Comparison of ENCODE assay signal across 8 cellular contexts in the genomic region with DNA sequence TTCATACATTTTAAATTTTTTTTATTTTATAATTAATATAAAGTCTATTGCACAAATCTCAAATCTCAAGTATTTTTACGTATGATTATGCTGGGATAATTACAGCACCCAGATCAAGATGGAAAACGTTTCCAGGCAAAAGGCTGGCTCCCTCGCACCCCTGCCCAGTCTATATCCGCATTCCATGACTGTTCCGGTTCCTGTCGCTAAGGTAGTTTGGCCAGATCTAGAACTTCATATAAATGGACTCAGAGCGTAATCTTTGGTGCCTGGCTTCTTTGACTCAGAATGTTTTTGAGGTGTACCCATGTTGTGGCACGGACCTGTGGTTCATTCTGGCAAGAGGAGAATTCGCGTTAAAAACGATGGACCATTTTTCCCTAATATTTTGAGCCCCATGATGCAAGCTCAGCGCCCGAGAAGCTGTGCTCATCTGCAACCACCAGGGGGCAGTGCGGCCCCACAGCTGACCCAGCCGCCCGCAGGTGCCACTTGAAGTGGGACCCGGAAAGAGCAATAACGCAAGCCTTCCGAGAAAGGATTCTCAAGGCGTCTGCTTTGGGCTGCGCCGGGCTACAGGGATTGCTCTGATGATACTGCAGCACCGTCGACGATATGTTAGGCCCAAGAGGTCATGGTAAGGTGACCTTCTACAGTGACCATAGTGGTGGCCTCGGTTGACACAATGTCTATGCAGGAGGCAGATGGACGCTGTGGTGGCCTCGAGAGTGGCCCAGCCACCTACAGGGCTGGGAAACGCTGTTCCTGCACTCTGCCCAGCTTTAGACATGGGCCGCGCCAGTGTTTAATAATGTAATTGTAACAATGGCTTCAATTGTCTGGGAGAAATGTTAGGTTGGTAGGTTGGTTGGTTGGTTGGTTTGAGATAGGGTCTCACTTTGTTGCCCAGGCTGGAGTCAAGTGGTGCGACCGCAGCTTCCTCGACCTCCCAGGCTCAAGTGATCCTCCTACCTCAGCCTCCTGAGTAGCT.
DNase-seq lines count a peak whose midpoint lies in the region; ATAC-seq and TF ChIP-seq lines count a peak whose summit lies in the region.

No MANE protein-coding gene starts in this region.

- H3K27ac Mint-ChIP-seq in WTC11 = no peak overlapping the region

- TF ChIP-seq POLR2A in breast epithelium (IDR thresholded peaks at IDR 0.05) = no peak

- H3K9me3 Mint-ChIP-seq in WTC11 = no peaks in the 10 kb centered on the region

- H3K4me3 Mint-ChIP-seq in WTC11 = no peak overlapping the region

- no peaks in the 10 kb centered on the region for H3K36me3 ChIP-seq in breast epithelium
- no peaks in the 10 kb centered on the region for H3K36me3 ChIP-seq in kidney epithelial cell (ENCODE audit: control insufficient read depth, insufficient read depth, low read length)

- DNase-seq in AG08395 (ENCODE audit: low spot score) (peak; percentile 75), NCI-H2029 treated with DMSO at 0.1 percent for 48 hours (lab: John Stamatoyannopoulos, UW) (peak; percentile 27), WTC11 (ENCODE audit: low spot score) (peak; percentile 91), breast epithelium (ENCODE audit: low spot score in 2 of 2) (peak in 1 of 2 donors; percentile 72), kidney epithelial cell (ENCODE audit: low read depth) (no peak)
- peak; percentile 42 to 69 (median 58) for DNase-seq in stimulated activated CD4-positive, alpha-beta T cell treated with anti-CD3 and anti-CD28 coated beads, Interleukin-1b, Interleukin-23, amount 100 ng/mL, for 24 hours (ENCODE audit: low read depth in 4 of 4, low spot score in 1 of 4)

- no peaks in the 10 kb centered on the region for H3K36me3 Mint-ChIP-seq in WTC11

- ATAC-seq in GM18909 (IDR thresholded peaks at IDR 0.05; ENCODE audit: poor library complexity, unreplicated experiment) (peak; percentile 62), WTC11 (peak; percentile 87), HG03095 (IDR thresholded peaks at IDR 0.05; ENCODE audit: unreplicated experiment) (no peak)

- TF ChIP-seq CTCF in WTC11 (IDR thresholded peaks at IDR 0.05) (peak; percentile 99), breast epithelium (IDR thresholded peaks at IDR 0.05) (peak; percentile 81 to 89 (median 82)), kidney epithelial cell (IDR thresholded peaks at IDR 0.05; ENCODE audit: insufficient read depth, low read length, poor library complexity, severe bottlenecking) (peak; percentile 97)

- H3K27me3 ChIP-seq in breast epithelium (no peaks in the 10 kb centered on the region), kidney epithelial cell (ENCODE audit: control insufficient read depth, insufficient read depth, low read length) (no peaks in the 10 kb centered on the region)

- POLR2A ChIA-PET in WTC11 (lab: Charles Lee) = interaction anchor here (1.0 kb wide), 1 partner anchor 188 kb away, joined by 3 read pairs; no protein-coding TSS in a partner anchor

- intact Hi-C loops in breast epithelium (cut with DNase I; ENCODE audit: low total_unique reads) = no loop called here

- no peak overlapping the region for H3K27ac ChIP-seq in breast epithelium

- no peaks in the 10 kb centered on the region for H3K9me3 ChIP-seq in breast epithelium

- CTCF ChIA-PET in WTC11 (lab: Charles Lee) = interaction anchor here (0.5 to 1.6 kb wide), 31 partner anchors 10 to 1178 kb away, joined by 3 to 40 read pairs (median 4); a partner anchor contains a TSS

- 0 out of 2 replicates have a peak, but pooled peaks cover 2% of the 10 kb centered on the region for H3K4me1 Mint-ChIP-seq in WTC11

- no peaks in the 10 kb centered on the region for H3K4me1 ChIP-seq in breast epithelium

- H3K27me3 Mint-ChIP-seq in WTC11 (ENCODE audit: low read depth) = no peaks in the 10 kb centered on the region

- H3K4me3 ChIP-seq in breast epithelium = peak overlapping the region in 1 of 3 donors; percentile 6
- H3K4me3 ChIP-seq in kidney epithelial cell (ENCODE audit: low read depth, low read length) = no peak overlapping the region

TF ChIP-seq in WTC11, 78 proteins besides CTCF, POLR2A, EP300 and RAD21:
- TF ChIP-seq TP53 (CRISPR knock-in tag; IDR thresholded peaks at IDR 0.05) (no peak), MXD4 (CRISPR knock-in tag; IDR thresholded peaks at IDR 0.05; ENCODE audit: borderline replicate concordance) (no peak), GTF2I (CRISPR knock-in tag; conservative IDR thresholded peaks at IDR 0.05) (no peak), ZBTB21 (CRISPR knock-in tag; IDR thresholded peaks at IDR 0.05; ENCODE audit: borderline replicate concordance) (no peak), FOXK1 (CRISPR knock-in tag; IDR thresholded peaks at IDR 0.05) (no peak), GRHL2 (CRISPR knock-in tag; IDR thresholded peaks at IDR 0.05; ENCODE audit: insufficient replicate concordance, severe bottlenecking) (no peak), ZNF121 (CRISPR knock-in tag; IDR thresholded peaks at IDR 0.05) (peak; percentile 78), FOXP1 (CRISPR knock-in tag; IDR thresholded peaks at IDR 0.05; ENCODE audit: borderline replicate concordance) (peak; percentile 33; the same call in 1 of the 2 replicates), SMAD4 (CRISPR knock-in tag; IDR thresholded peaks at IDR 0.05) (no peak), GABPB1 (CRISPR knock-in tag; IDR thresholded peaks at IDR 0.05) (peak; percentile 91), EMX1 (CRISPR knock-in tag; IDR thresholded peaks at IDR 0.05) (no peak)
- TF ChIP-seq, protein P1, sequence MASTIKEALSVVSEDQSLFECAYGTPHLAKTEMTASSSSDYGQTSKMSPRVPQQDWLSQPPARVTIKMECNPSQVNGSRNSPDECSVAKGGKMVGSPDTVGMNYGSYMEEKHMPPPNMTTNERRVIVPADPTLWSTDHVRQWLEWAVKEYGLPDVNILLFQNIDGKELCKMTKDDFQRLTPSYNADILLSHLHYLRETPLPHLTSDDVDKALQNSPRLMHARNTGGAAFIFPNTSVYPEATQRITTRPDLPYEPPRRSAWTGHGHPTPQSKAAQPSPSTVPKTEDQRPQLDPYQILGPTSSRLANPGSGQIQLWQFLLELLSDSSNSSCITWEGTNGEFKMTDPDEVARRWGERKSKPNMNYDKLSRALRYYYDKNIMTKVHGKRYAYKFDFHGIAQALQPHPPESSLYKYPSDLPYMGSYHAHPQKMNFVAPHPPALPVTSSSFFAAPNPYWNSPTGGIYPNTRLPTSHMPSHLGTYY (CRISPR knock-in tag; IDR thresholded peaks at IDR 0.05) = no peak
